In the genomic region with DNA sequence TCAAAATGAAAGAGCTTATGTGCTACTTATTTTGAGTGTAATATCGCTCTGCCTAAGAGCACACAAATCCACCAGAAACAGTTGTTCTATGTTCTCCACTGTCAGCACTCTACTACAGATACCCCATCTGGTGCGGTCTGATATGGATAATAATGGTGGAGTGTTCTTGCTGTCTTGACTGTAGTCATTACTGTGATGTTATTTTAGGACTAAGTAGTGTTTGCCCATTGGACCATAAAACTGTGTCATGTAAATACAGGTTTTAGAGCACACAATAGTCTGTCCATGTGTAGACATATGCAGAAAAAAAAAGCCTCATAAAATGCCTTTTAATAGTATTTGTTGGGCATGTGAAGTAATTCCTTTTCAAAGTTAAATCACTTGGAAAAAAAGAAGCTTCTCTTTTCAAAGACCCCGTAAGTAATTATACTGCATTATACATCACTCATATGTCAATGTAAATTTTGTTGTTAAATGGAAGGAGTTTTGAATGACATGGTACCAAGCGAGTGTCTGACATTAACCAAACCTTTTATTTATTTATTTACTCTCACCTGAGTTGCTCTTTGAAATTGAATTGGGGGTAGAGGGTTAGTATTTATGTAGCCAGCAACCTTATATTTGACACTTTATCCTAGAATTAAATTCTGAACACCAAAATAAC, we compare ENCODE assay signal across 1 cellular context.
TF ChIP-seq lines count a peak whose summit lies in the region.

No MANE protein-coding gene starts in this region.

TF ChIP-seq in K562, 482 proteins besides CTCF, POLR2A, EP300 and RAD21 (continued from another document):
- TF ChIP-seq, protein P1, sequence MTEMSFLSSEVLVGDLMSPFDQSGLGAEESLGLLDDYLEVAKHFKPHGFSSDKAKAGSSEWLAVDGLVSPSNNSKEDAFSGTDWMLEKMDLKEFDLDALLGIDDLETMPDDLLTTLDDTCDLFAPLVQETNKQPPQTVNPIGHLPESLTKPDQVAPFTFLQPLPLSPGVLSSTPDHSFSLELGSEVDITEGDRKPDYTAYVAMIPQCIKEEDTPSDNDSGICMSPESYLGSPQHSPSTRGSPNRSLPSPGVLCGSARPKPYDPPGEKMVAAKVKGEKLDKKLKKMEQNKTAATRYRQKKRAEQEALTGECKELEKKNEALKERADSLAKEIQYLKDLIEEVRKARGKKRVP (CRISPR knock-in tag; IDR thresholded peaks at IDR 0.05): 0 out of 2 replicates have a peak, but pooled peaks have one; percentile 14
- TF ChIP-seq ZSCAN29 (IDR thresholded peaks at IDR 0.05): 0 out of 2 replicates have a peak, but pooled peaks have one; percentile 16
- TF ChIP-seq RBM25 (IDR thresholded peaks at IDR 0.05; ENCODE audit: low read depth, low read length, severe bottlenecking): no peak
- TF ChIP-seq GATA2 (CRISPR knock-in tag; IDR thresholded peaks at IDR 0.05): peak; percentile 53
- no peak for TF ChIP-seq CHD1 (IDR thresholded peaks at IDR 0.05; ENCODE audit: low read length)
- no peak for TF ChIP-seq STAT5B (CRISPR knock-in tag; IDR thresholded peaks at IDR 0.05)
- TF ChIP-seq NFE2 (IDR thresholded peaks at IDR 0.05; ENCODE audit: low read depth): peak; percentile 13; the same call in 1 of the 2 replicates
- no peak for TF ChIP-seq ZKSCAN1 (IDR thresholded peaks at IDR 0.05; ENCODE audit: low read depth, low read length)
- peak; percentile 48; the same call in 1 of the 2 replicates for TF ChIP-seq RNF2 (IDR thresholded peaks at IDR 0.05)
- TF ChIP-seq, protein P2, sequence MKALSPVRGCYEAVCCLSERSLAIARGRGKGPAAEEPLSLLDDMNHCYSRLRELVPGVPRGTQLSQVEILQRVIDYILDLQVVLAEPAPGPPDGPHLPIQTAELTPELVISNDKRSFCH (CRISPR knock-in tag; IDR thresholded peaks at IDR 0.05): no peak
- TF ChIP-seq, protein P2 (tag; IDR thresholded peaks at IDR 0.05): no peak
- peak; percentile 39; the same call in 1 of the 2 replicates for TF ChIP-seq ZKSCAN8 (CRISPR knock-in tag; IDR thresholded peaks at IDR 0.05)
- TF ChIP-seq RHOXF2B (CRISPR knock-in tag; conservative IDR thresholded peaks at IDR 0.05): no peak
- no peak for TF ChIP-seq HIVEP1 (CRISPR knock-in tag; IDR thresholded peaks at IDR 0.05)
- no peak for TF ChIP-seq TCFL5 (CRISPR knock-in tag; conservative IDR thresholded peaks at IDR 0.05)
- TF ChIP-seq HDAC2 (IDR thresholded peaks at IDR 0.05): peak; percentile 47; the same call in 1 of the 2 replicates
- peak; percentile 35; the same call in 1 of the 2 replicates for TF ChIP-seq KLF16 (IDR thresholded peaks at IDR 0.05)
- no peak for TF ChIP-seq ZNF146 (CRISPR knock-in tag; IDR thresholded peaks at IDR 0.05; ENCODE audit: unreplicated experiment)
- TF ChIP-seq KDM2B (CRISPR knock-in tag; IDR thresholded peaks at IDR 0.05): no peak
- 0 out of 4 replicates have a peak, but pooled peaks of 1 of the 2 experiments have one; percentile 50 for TF ChIP-seq ARNT (IDR thresholded peaks at IDR 0.05)
- TF ChIP-seq, protein P3, sequence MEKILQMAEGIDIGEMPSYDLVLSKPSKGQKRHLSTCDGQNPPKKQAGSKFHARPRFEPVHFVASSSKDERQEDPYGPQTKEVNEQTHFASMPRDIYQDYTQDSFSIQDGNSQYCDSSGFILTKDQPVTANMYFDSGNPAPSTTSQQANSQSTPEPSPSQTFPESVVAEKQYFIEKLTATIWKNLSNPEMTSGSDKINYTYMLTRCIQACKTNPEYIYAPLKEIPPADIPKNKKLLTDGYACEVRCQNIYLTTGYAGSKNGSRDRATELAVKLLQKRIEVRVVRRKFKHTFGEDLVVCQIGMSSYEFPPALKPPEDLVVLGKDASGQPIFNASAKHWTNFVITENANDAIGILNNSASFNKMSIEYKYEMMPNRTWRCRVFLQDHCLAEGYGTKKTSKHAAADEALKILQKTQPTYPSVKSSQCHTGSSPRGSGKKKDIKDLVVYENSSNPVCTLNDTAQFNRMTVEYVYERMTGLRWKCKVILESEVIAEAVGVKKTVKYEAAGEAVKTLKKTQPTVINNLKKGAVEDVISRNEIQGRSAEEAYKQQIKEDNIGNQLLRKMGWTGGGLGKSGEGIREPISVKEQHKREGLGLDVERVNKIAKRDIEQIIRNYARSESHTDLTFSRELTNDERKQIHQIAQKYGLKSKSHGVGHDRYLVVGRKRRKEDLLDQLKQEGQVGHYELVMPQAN (IDR thresholded peaks at IDR 0.05; ENCODE audit: borderline replicate concordance): no peak
- TF ChIP-seq HNRNPH1 (optimal IDR thresholded peaks at IDR 0.05; ENCODE audit: low read depth, low read length): no peak
- TF ChIP-seq, protein P4, sequence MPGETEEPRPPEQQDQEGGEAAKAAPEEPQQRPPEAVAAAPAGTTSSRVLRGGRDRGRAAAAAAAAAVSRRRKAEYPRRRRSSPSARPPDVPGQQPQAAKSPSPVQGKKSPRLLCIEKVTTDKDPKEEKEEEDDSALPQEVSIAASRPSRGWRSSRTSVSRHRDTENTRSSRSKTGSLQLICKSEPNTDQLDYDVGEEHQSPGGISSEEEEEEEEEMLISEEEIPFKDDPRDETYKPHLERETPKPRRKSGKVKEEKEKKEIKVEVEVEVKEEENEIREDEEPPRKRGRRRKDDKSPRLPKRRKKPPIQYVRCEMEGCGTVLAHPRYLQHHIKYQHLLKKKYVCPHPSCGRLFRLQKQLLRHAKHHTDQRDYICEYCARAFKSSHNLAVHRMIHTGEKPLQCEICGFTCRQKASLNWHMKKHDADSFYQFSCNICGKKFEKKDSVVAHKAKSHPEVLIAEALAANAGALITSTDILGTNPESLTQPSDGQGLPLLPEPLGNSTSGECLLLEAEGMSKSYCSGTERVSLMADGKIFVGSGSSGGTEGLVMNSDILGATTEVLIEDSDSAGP (CRISPR knock-in tag; IDR thresholded peaks at IDR 0.05): no peak
- TF ChIP-seq EHMT2 (IDR thresholded peaks at IDR 0.05): peak; percentile 89
- peak; percentile 29 for TF ChIP-seq CCNT2 (IDR thresholded peaks at IDR 0.05; ENCODE audit: borderline replicate concordance, extremely low read depth, insufficient read length, low read depth, low read length)
- TF ChIP-seq PML (IDR thresholded peaks at IDR 0.05; ENCODE audit: low read length): peak; percentile 86
- TF ChIP-seq ADNP (tag; IDR thresholded peaks at IDR 0.05): no peak
- no peak for TF ChIP-seq ZNF717 (CRISPR knock-in tag; IDR thresholded peaks at IDR 0.05)
- TF ChIP-seq ZNF316 (IDR thresholded peaks at IDR 0.05): peak; percentile 60
- peak; percentile 64; the same call in 1 of the 2 replicates for TF ChIP-seq FOXM1 (IDR thresholded peaks at IDR 0.05; ENCODE audit: low read depth)
- TF ChIP-seq FOXM1 (CRISPR knock-in tag; IDR thresholded peaks at IDR 0.05; ENCODE audit: low read depth): no peak
- TF ChIP-seq YBX1 (IDR thresholded peaks at IDR 0.05): no peak
- TF ChIP-seq TAF7 (tag; IDR thresholded peaks at IDR 0.05): no peak
- peak; percentile 92 for TF ChIP-seq TCF3 (CRISPR knock-in tag; IDR thresholded peaks at IDR 0.05)
- TF ChIP-seq CBFA2T3 (IDR thresholded peaks at IDR 0.05): peak; percentile 92
- TF ChIP-seq MEF2D (tag; conservative IDR thresholded peaks at IDR 0.05; ENCODE audit: low read depth): 0 out of 2 replicates have a peak, but pooled peaks have one; percentile 33
- TF ChIP-seq, protein P5, sequence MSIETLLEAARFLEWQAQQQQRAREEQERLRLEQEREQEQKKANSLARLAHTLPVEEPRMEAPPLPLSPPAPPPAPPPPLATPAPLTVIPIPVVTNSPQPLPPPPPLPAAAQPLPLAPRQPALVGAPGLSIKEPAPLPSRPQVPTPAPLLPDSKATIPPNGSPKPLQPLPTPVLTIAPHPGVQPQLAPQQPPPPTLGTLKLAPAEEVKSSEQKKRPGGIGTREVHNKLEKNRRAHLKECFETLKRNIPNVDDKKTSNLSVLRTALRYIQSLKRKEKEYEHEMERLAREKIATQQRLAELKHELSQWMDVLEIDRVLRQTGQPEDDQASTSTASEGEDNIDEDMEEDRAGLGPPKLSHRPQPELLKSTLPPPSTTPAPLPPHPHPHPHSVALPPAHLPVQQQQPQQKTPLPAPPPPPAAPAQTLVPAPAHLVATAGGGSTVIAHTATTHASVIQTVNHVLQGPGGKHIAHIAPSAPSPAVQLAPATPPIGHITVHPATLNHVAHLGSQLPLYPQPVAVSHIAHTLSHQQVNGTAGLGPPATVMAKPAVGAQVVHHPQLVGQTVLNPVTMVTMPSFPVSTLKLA (conservative IDR thresholded peaks at IDR 0.05): 0 out of 4 replicates have a peak, but pooled peaks of 1 of the 2 experiments have one; percentile 26
- peak in 1 of 2 experiments; percentile 73; a peak in 2 of 4 replicates for TF ChIP-seq TBL1XR1 (IDR thresholded peaks at IDR 0.05; ENCODE audit: low read length in 2 of 2)
- no peak for TF ChIP-seq RBFOX2 (IDR thresholded peaks at IDR 0.05; ENCODE audit: low read depth, low read length)
- TF ChIP-seq, protein P6, sequence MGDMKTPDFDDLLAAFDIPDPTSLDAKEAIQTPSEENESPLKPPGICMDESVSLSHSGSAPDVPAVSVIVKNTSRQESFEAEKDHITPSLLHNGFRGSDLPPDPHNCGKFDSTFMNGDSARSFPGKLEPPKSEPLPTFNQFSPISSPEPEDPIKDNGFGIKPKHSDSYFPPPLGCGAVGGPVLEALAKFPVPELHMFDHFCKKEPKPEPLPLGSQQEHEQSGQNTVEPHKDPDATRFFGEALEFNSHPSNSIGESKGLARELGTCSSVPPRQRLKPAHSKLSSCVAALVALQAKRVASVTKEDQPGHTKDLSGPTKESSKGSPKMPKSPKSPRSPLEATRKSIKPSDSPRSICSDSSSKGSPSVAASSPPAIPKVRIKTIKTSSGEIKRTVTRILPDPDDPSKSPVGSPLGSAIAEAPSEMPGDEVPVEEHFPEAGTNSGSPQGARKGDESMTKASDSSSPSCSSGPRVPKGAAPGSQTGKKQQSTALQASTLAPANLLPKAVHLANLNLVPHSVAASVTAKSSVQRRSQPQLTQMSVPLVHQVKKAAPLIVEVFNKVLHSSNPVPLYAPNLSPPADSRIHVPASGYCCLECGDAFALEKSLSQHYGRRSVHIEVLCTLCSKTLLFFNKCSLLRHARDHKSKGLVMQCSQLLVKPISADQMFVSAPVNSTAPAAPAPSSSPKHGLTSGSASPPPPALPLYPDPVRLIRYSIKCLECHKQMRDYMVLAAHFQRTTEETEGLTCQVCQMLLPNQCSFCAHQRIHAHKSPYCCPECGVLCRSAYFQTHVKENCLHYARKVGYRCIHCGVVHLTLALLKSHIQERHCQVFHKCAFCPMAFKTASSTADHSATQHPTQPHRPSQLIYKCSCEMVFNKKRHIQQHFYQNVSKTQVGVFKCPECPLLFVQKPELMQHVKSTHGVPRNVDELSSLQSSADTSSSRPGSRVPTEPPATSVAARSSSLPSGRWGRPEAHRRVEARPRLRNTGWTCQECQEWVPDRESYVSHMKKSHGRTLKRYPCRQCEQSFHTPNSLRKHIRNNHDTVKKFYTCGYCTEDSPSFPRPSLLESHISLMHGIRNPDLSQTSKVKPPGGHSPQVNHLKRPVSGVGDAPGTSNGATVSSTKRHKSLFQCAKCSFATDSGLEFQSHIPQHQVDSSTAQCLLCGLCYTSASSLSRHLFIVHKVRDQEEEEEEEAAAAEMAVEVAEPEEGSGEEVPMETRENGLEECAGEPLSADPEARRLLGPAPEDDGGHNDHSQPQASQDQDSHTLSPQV (IDR thresholded peaks at IDR 0.05): peak; percentile 76
- TF ChIP-seq ZNF384 (IDR thresholded peaks at IDR 0.05; ENCODE audit: low read depth, low read length): 0 out of 2 replicates have a peak, but pooled peaks have one; percentile 11
- TF ChIP-seq BRCA1 (IDR thresholded peaks at IDR 0.05): no peak
- TF ChIP-seq BRCA1 (CRISPR knock-in tag; IDR thresholded peaks at IDR 0.05): no peak
- TF ChIP-seq, protein P7, sequence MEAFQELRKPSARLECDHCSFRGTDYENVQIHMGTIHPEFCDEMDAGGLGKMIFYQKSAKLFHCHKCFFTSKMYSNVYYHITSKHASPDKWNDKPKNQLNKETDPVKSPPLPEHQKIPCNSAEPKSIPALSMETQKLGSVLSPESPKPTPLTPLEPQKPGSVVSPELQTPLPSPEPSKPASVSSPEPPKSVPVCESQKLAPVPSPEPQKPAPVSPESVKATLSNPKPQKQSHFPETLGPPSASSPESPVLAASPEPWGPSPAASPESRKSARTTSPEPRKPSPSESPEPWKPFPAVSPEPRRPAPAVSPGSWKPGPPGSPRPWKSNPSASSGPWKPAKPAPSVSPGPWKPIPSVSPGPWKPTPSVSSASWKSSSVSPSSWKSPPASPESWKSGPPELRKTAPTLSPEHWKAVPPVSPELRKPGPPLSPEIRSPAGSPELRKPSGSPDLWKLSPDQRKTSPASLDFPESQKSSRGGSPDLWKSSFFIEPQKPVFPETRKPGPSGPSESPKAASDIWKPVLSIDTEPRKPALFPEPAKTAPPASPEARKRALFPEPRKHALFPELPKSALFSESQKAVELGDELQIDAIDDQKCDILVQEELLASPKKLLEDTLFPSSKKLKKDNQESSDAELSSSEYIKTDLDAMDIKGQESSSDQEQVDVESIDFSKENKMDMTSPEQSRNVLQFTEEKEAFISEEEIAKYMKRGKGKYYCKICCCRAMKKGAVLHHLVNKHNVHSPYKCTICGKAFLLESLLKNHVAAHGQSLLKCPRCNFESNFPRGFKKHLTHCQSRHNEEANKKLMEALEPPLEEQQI (IDR thresholded peaks at IDR 0.05): peak; percentile 86
- peak; percentile 46 to 58; a peak in 2 of 4 replicates for TF ChIP-seq FOXK2 (conservative IDR thresholded peaks at IDR 0.05 in 1 of 2, IDR thresholded peaks at IDR 0.05 in 1 of 2; ENCODE audit: low read depth in 2 of 2)
- TF ChIP-seq ARID1B (IDR thresholded peaks at IDR 0.05): peak; percentile 93
- TF ChIP-seq KHSRP (IDR thresholded peaks at IDR 0.05): no peak
- no peak for TF ChIP-seq HOXB6 (CRISPR knock-in tag; IDR thresholded peaks at IDR 0.05; ENCODE audit: borderline replicate concordance)
- no peak for TF ChIP-seq U2AF1 (optimal IDR thresholded peaks at IDR 0.05; ENCODE audit: low read depth, low read length)
